In the genomic region with DNA sequence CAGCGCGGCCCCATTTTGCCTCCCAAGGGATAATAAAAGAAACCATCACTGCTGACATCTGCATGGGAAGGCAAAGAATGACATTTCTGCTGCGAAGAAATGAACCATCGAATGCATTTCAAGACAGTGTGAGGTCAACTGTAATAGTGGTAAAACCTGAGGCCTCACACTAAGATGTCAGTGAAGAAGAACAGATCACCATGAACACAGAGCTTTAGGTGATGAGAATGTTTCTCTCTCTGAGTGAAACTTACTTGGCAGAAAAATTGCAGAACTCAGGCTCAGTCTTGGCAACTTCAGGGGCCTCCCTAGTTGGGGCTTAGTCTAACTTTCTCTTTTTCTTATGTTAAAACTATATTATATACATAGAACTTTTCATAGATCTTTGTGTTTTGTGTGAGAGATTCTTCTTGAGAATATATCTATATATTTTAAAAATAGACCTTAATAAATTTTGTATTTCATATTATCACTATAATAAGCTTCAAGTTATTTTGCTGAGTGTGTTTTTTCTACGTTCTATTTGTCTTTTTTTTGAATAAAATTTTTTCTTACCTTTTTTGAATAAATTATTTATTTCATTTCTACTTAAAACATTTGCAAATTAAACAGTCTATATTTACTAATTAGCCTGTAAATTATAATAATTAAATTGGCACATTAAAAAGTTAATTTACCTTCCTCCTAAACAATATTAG, we compare ENCODE assay signal across 17 cellular contexts.
"Had no signal": no experiment of that assay in that cellular context is flagged by ENCODE, and none has a peak within 500 bp of the region (broad histone marks: within the 10 kb centered on the region; RNA-seq: fewer than 3 reads in every experiment).

No MANE protein-coding gene starts in this region.

- H3K36me3 ChIP-seq: esophagus squamous epithelium, heart left ventricle, left ventricle myocardium inferior, stomach, thoracic aorta had no signal

- H3K4me3 Mint-ChIP-seq: activated T-cell treated with anti-CD3 and anti-CD28 coated beads, Interleukin-2, amount 50 U/mL, for 24 hours; T-helper 17 cell had no signal

- H3K4me3 ChIP-seq: dorsolateral prefrontal cortex, esophagus squamous epithelium, heart left ventricle, left ventricle myocardium inferior, stomach, thoracic aorta had no signal

- DNase-seq: activated CD4-positive, alpha-beta T cell treated with anti-CD3 and anti-CD28 coated beads, Interleukin-2, amount 50 U/mL, for 1 hour; activated effector memory CD4-positive, alpha-beta T cell treated with Interleukin-2 at 50 U/mL for 16 hours; activated T-cell treated with anti-CD3 and anti-CD28 coated beads, Interleukin-2, amount 50 U/mL, for 24 hours; dorsolateral prefrontal cortex; esophagus squamous epithelium; foreskin melanocyte; heart left ventricle; islet precursor cell; left ventricle myocardium inferior; mesendoderm; stimulated activated CD4-positive, alpha-beta T cell treated with anti-CD3 and anti-CD28 coated beads, Interleukin-15, amount 100 ng/mL, for 24 hours; stimulated activated CD4-positive, alpha-beta T cell treated with anti-CD3 and anti-CD28 coated beads, Interleukin-4, amount 100 ng/mL, for 24 hours; stomach; T-helper 17 cell had no signal

- H3K27me3 ChIP-seq: dorsolateral prefrontal cortex, esophagus squamous epithelium, heart left ventricle, stomach had no signal

- ATAC-seq: activated naive CD4-positive, alpha-beta T cell treated with anti-CD3 and anti-CD28 coated beads, Interleukin-2, amount 50 U/mL, for 72 hours; heart left ventricle; T-helper 17 cell had no signal

- H3K27me3 Mint-ChIP-seq: T-helper 17 cell had no signal

- H3K9me3 ChIP-seq: esophagus squamous epithelium, heart left ventricle, left ventricle myocardium inferior, stomach, thoracic aorta had no signal

- FAIRE-seq: urothelium cell line had no signal

- H3K27ac Mint-ChIP-seq: activated naive CD4-positive, alpha-beta T cell treated with anti-CD3 and anti-CD28 coated beads, Interleukin-2, amount 50 U/mL, for 72 hours; activated T-cell treated with anti-CD3 and anti-CD28 coated beads, Interleukin-2, amount 50 U/mL, for 24 hours; T-helper 17 cell had no signal

- H3K27ac ChIP-seq: dorsolateral prefrontal cortex, esophagus squamous epithelium, heart left ventricle, left ventricle myocardium inferior, stomach, thoracic aorta had no signal
